In the genomic region with DNA sequence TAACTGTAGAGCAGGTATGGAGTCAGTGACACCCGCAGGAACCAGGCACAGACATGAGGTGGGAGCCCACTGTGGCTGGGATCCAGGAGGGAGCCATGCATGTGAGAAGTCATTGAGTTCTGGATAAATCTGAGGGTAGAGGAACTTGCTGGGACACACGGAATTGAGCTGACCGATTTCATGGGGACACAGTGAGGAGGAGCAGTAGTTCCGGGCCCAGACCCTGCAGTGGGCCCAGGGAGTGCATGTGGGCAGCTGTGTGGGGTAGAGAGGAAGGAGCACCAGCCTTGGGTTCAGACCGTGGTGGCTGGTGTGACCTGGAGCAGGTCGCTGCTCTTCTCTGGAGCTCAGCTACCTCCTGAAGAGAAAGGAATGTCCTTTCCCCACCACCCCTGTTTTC, we compare ENCODE assay signal across 36 cellular contexts. TPM values are rescaled to one million over a fixed set of nuclear protein-coding genes. Genes with fewer than 3 reads are reported as not detected.
"Had no signal": no experiment of that assay in that cellular context is flagged by ENCODE, and none has a peak within 500 bp of the region (broad histone marks: within the 10 kb centered on the region; RNA-seq: fewer than 3 reads in every experiment).

No MANE protein-coding gene starts in this region.

- H3K4me1 ChIP-seq: esophagus muscularis mucosa, foreskin keratinocyte, gastrocnemius medialis had no signal

- H3K27me3 Mint-ChIP-seq: activated CD8-positive, alpha-beta T cell treated with anti-CD3 and anti-CD28 coated beads for 36 hours; activated naive CD8-positive, alpha-beta T cell had no signal

- H3K4me3 ChIP-seq: esophagus muscularis mucosa, gastrocnemius medialis had no signal

- DNase-seq: activated B cell treated with CpG ODN at 0.5 μM for 24 hours; activated CD4-positive, alpha-beta T cell treated with anti-CD3 and anti-CD28 coated beads for 48 hours; activated CD4-positive, alpha-beta T cell treated with anti-CD3 and anti-CD28 coated beads, Interleukin-2, amount 50 U/mL, for 1 hour; activated CD4-positive, alpha-beta T cell treated with anti-CD3 and anti-CD28 coated beads, Interleukin-2, amount 50 U/mL, for 48 hours; activated CD8-positive, alpha-beta memory T cell treated with anti-CD3 and anti-CD28 coated beads for 24 hours; activated CD8-positive, alpha-beta T cell treated with anti-CD3 and anti-CD28 coated beads for 36 hours; activated gamma-delta T cell treated with Interleukin-2 at 50 U/mL for 16 hours; activated naive CD4-positive, alpha-beta T cell treated with anti-CD3 and anti-CD28 coated beads, Interleukin-2, amount 50 U/mL, for 16 hours; activated naive CD4-positive, alpha-beta T cell treated with Interleukin-2 at 50 U/mL for 16 hours; activated T-cell treated with anti-CD3 and anti-CD28 coated beads, Interleukin-2, amount 50 U/mL, for 1 hour; activated T-cell treated with anti-CD3 and anti-CD28 coated beads, Interleukin-2, amount 50 U/mL, for 48 hours; amniotic stem cell; anterior cingulate cortex; brain microvascular endothelial cell; caudate nucleus; cortex of kidney; dermis blood vessel endothelial cell; effector CD4-positive, alpha-beta T cell; effector memory CD8-positive, alpha-beta T cell; erythroblast; foreskin keratinocyte; gastrocnemius medialis; glutamatergic neuron; T-helper 1 cell; T-helper 17 cell; T1000; WERI-Rb-1 had no signal

- ATAC-seq: activated CD4-positive, CD25-positive, alpha-beta regulatory T cell treated with anti-CD3 and anti-CD28 coated beads, Interleukin-2, amount 50 U/mL, for 24 hours; activated CD8-positive, alpha-beta T cell treated with anti-CD3 and anti-CD28 coated beads for 36 hours; effector memory CD8-positive, alpha-beta T cell; foreskin keratinocyte; gastrocnemius medialis; T-helper 17 cell had no signal

- H3K27ac Mint-ChIP-seq: activated B cell treated with CpG ODN at 0.5 μM for 24 hours; activated CD8-positive, alpha-beta T cell treated with anti-CD3 and anti-CD28 coated beads for 36 hours; activated naive CD8-positive, alpha-beta T cell; activated T-helper 1 cell treated with anti-CD3 and anti-CD28 coated beads, Interleukin-12 subunit alpha, Interleukin-12 subunit beta, Interleukin-2, Interleukin-4 antibody, amounts not matched to agents 30 ng/mL and 10 ng/mL and 1 ng/mL, durations not matched to agents 14 hours and 24 hours and 36 hours; activated T-helper 2 cell treated with anti-CD3 and anti-CD28 coated beads, Interferon-gamma antibody, Interleukin-2, Interleukin-4, amounts not matched to agents 10 μg/mL and 5 μg/mL and 100 μg/mL, durations not matched to agents 14 hours and 24 hours and 36 hours; effector memory CD8-positive, alpha-beta T cell; T-helper 17 cell; T-helper 2 cell treated with Interferon-gamma antibody and Interleukin-4, amounts not matched to agents 5 μg/mL and 100 μg/mL, for 36 hours had no signal

- H3K27ac ChIP-seq: brain microvascular endothelial cell, esophagus muscularis mucosa, foreskin keratinocyte, gastrocnemius medialis, WERI-Rb-1 had no signal

- H3K36me3 ChIP-seq: brain microvascular endothelial cell, gastrocnemius medialis, WERI-Rb-1 had no signal

- FAIRE-seq: astrocyte, colon had no signal

- H3K4me1 Mint-ChIP-seq: activated B cell treated with CpG ODN at 0.5 μM for 24 hours, T-helper 17 cell had no signal

- H3K27me3 ChIP-seq: brain microvascular endothelial cell, foreskin keratinocyte, gastrocnemius medialis had no signal

- H3K4me3 Mint-ChIP-seq: activated B cell treated with CpG ODN at 0.5 μM for 24 hours; activated CD8-positive, alpha-beta T cell treated with anti-CD3 and anti-CD28 coated beads for 36 hours; activated naive CD8-positive, alpha-beta T cell; activated T-helper 1 cell treated with anti-CD3 and anti-CD28 coated beads, Interleukin-12 subunit alpha, Interleukin-12 subunit beta, Interleukin-2, Interleukin-4 antibody, amounts not matched to agents 30 ng/mL and 10 ng/mL and 1 ng/mL, durations not matched to agents 14 hours and 24 hours and 36 hours; effector memory CD8-positive, alpha-beta T cell; T-helper 17 cell; T-helper 2 cell treated with Interferon-gamma antibody and Interleukin-4, amounts not matched to agents 5 μg/mL and 100 μg/mL, for 36 hours had no signal

RNA-seq across cellular contexts. Expression of a gene that starts 8.4 kb away (rescaled TPM):
- total RNA-seq: activated B cell treated with CpG ODN at 0.5 μM for 24 hours; activated CD8-positive, alpha-beta T cell treated with anti-CD3 and anti-CD28 coated beads for 36 hours; activated T-helper 1 cell treated with anti-CD3 and anti-CD28 coated beads, Interleukin-12 subunit alpha, Interleukin-12 subunit beta, Interleukin-2, Interleukin-4 antibody, amounts not matched to agents 30 ng/mL and 10 ng/mL and 1 ng/mL, durations not matched to agents 14 hours and 24 hours and 36 hours; activated T-helper 2 cell treated with anti-CD3 and anti-CD28 coated beads, Interferon-gamma antibody, Interleukin-2, Interleukin-4, amounts not matched to agents 10 μg/mL and 5 μg/mL and 100 μg/mL, durations not matched to agents 14 hours and 24 hours and 36 hours; foreskin keratinocyte; T-helper 17 cell had no signal

RNA-seq across cellular contexts. Expression of a gene that starts 39.4 kb away (rescaled TPM):
- total RNA-seq: activated B cell treated with CpG ODN at 0.5 μM for 24 hours; activated CD8-positive, alpha-beta T cell treated with anti-CD3 and anti-CD28 coated beads for 36 hours; activated T-helper 1 cell treated with anti-CD3 and anti-CD28 coated beads, Interleukin-12 subunit alpha, Interleukin-12 subunit beta, Interleukin-2, Interleukin-4 antibody, amounts not matched to agents 30 ng/mL and 10 ng/mL and 1 ng/mL, durations not matched to agents 14 hours and 24 hours and 36 hours; activated T-helper 2 cell treated with anti-CD3 and anti-CD28 coated beads, Interferon-gamma antibody, Interleukin-2, Interleukin-4, amounts not matched to agents 10 μg/mL and 5 μg/mL and 100 μg/mL, durations not matched to agents 14 hours and 24 hours and 36 hours; foreskin keratinocyte; T-helper 17 cell had no signal
- polyA plus RNA-seq: foreskin keratinocyte had no signal

RNA-seq across cellular contexts. Expression of a gene that starts 59.4 kb away (rescaled TPM):
- total RNA-seq: activated B cell treated with CpG ODN at 0.5 μM for 24 hours; activated CD8-positive, alpha-beta T cell treated with anti-CD3 and anti-CD28 coated beads for 36 hours; activated T-helper 1 cell treated with anti-CD3 and anti-CD28 coated beads, Interleukin-12 subunit alpha, Interleukin-12 subunit beta, Interleukin-2, Interleukin-4 antibody, amounts not matched to agents 30 ng/mL and 10 ng/mL and 1 ng/mL, durations not matched to agents 14 hours and 24 hours and 36 hours; activated T-helper 2 cell treated with anti-CD3 and anti-CD28 coated beads, Interferon-gamma antibody, Interleukin-2, Interleukin-4, amounts not matched to agents 10 μg/mL and 5 μg/mL and 100 μg/mL, durations not matched to agents 14 hours and 24 hours and 36 hours; astrocyte; chondrocyte; dermis blood vessel endothelial cell; esophagus muscularis mucosa; foreskin keratinocyte; T-helper 17 cell had no signal
- polyA plus RNA-seq: foreskin keratinocyte had no signal
